In genomic region chr1:57736940-57737339, GRCh38 we compare ENCODE assay signal across 24 cellular contexts.
"Had no signal": no experiment of that assay in that cellular context is flagged by ENCODE, and none has a peak within 500 bp of the region (broad histone marks: within the 10 kb centered on the region; RNA-seq: fewer than 3 reads in every experiment).

No MANE protein-coding gene starts in this region.

- H3K4me3 ChIP-seq: colonic mucosa, dorsolateral prefrontal cortex, gastroesophageal sphincter, mucosa of descending colon, right lobe of liver, skin epidermis, thyroid gland, upper lobe of right lung had no signal

- DNase-seq: activated CD4-positive, CD25-positive, alpha-beta regulatory T cell treated with anti-CD3 and anti-CD28 coated beads, Interleukin-2, amount 50 U/mL, for 72 hours; activated CD8-positive, alpha-beta memory T cell treated with anti-CD3 and anti-CD28 coated beads, Interleukin-2, amount 50 U/mL, for 48 hours; activated naive CD4-positive, alpha-beta T cell; activated T-cell treated with anti-CD3 and anti-CD28 coated beads, Interleukin-2, amount 50 U/mL, for 4 hours; amygdala; colonic mucosa; dorsolateral prefrontal cortex; effector memory CD8-positive, alpha-beta T cell; head of caudate nucleus; hypothalamus; left ventricle myocardium superior; mucosa of descending colon; posterior cingulate gyrus; right lobe of liver; stimulated activated CD4-positive, alpha-beta T cell treated with anti-CD3 and anti-CD28 coated beads, Interleukin-1b, Interleukin-23, amount 100 ng/mL, for 48 hours; substantia nigra; thyroid gland; upper lobe of right lung; WERI-Rb-1 had no signal

- H3K9me3 ChIP-seq: colonic mucosa, gastroesophageal sphincter, mucosa of descending colon, right lobe of liver, thyroid gland, upper lobe of right lung had no signal

- H3K36me3 ChIP-seq: colonic mucosa, gastroesophageal sphincter, right lobe of liver, thyroid gland, upper lobe of right lung, WERI-Rb-1 had no signal

- H3K4me3 Mint-ChIP-seq: activated T-cell treated with anti-CD3 and anti-CD28 coated beads, Interleukin-2, amount 50 U/mL, for 4 hours; effector memory CD8-positive, alpha-beta T cell; stimulated activated naive CD8-positive, alpha-beta T cell treated with anti-CD3 and anti-CD28 coated beads, Interleukin-15, Interleukin-2, amounts not matched to agents 100 ng/mL and 50 ng/mL, for 24 hours; T-helper 2 cell treated with Interferon-gamma antibody and Interleukin-4, amounts not matched to agents 5 μg/mL and 100 μg/mL, for 36 hours had no signal

- H3K27me3 Mint-ChIP-seq: stimulated activated naive CD8-positive, alpha-beta T cell treated with anti-CD3 and anti-CD28 coated beads, Interleukin-15, Interleukin-2, amounts not matched to agents 100 ng/mL and 50 ng/mL, for 24 hours had no signal

- H3K27me3 ChIP-seq: colonic mucosa, gastroesophageal sphincter, right lobe of liver, thyroid gland, upper lobe of right lung had no signal

- H3K27ac Mint-ChIP-seq: activated T-helper 2 cell treated with anti-CD3 and anti-CD28 coated beads, Interferon-gamma antibody, Interleukin-2, Interleukin-4, amounts not matched to agents 10 μg/mL and 5 μg/mL and 100 μg/mL, durations not matched to agents 14 hours and 24 hours and 36 hours; effector memory CD8-positive, alpha-beta T cell; stimulated activated naive CD8-positive, alpha-beta T cell treated with anti-CD3 and anti-CD28 coated beads, Interleukin-15, Interleukin-2, amounts not matched to agents 100 ng/mL and 50 ng/mL, for 24 hours; T-helper 2 cell treated with Interferon-gamma antibody and Interleukin-4, amounts not matched to agents 5 μg/mL and 100 μg/mL, for 36 hours had no signal

- H3K27ac ChIP-seq: colonic mucosa, dorsolateral prefrontal cortex, gastroesophageal sphincter, right lobe of liver, skin epidermis, thyroid gland, upper lobe of right lung, WERI-Rb-1 had no signal

- H3K9me3 Mint-ChIP-seq: activated T-cell treated with anti-CD3 and anti-CD28 coated beads, Interleukin-2, amount 50 U/mL, for 4 hours; activated T-helper 2 cell treated with anti-CD3 and anti-CD28 coated beads, Interferon-gamma antibody, Interleukin-2, Interleukin-4, amounts not matched to agents 10 μg/mL and 5 μg/mL and 100 μg/mL, durations not matched to agents 14 hours and 24 hours and 36 hours; stimulated activated naive CD8-positive, alpha-beta T cell treated with anti-CD3 and anti-CD28 coated beads, Interleukin-15, Interleukin-2, amounts not matched to agents 100 ng/mL and 50 ng/mL, for 24 hours; T-helper 2 cell treated with Interferon-gamma antibody and Interleukin-4, amounts not matched to agents 5 μg/mL and 100 μg/mL, for 36 hours had no signal

- H3K4me1 ChIP-seq: colonic mucosa, gastroesophageal sphincter, right lobe of liver, thyroid gland, upper lobe of right lung had no signal

- ATAC-seq: activated T-cell treated with anti-CD3 and anti-CD28 coated beads, Interleukin-2, amount 50 U/mL, for 4 hours; effector memory CD8-positive, alpha-beta T cell; gastroesophageal sphincter; left ventricle myocardium superior; mucosa of descending colon; right lobe of liver; upper lobe of right lung had no signal
